In genomic region chr2:231926180-231926741, GRCh38 we compare ENCODE assay signal across 1 cellular context.
TF ChIP-seq lines count a peak whose summit lies in the region.

Gene NPPC, minus strand, starts transcription at chr2:231926396. Its CDS starts 147 bp downstream, at chr2:231926249.

TF ChIP-seq in HepG2, 621 proteins besides CTCF, POLR2A, EP300 and RAD21 (continued from another document and continues in another):
- TF ChIP-seq DZIP1 (CRISPR knock-in tag; IDR thresholded peaks at IDR 0.05) (no peak), MTF1 (CRISPR knock-in tag; IDR thresholded peaks at IDR 0.05) (no peak), DRAP1 (CRISPR knock-in tag; IDR thresholded peaks at IDR 0.05) (peak; percentile 62), CSRNP1 (CRISPR knock-in tag; IDR thresholded peaks at IDR 0.05) (peak; percentile 20; the same call in 1 of the 2 replicates), LBX2 (CRISPR knock-in tag; IDR thresholded peaks at IDR 0.05; ENCODE audit: borderline replicate concordance) (no peak), MAFK (conservative IDR thresholded peaks at IDR 0.05 in 1 of 2, IDR thresholded peaks at IDR 0.05 in 1 of 2; ENCODE audit: low read length in 2 of 2) (no peak), NFE2 (CRISPR knock-in tag; IDR thresholded peaks at IDR 0.05) (no peak), SP1 (IDR thresholded peaks at IDR 0.05) (no peak), SP1 (CRISPR knock-in tag; IDR thresholded peaks at IDR 0.05) (0 out of 2 replicates have a peak, but pooled peaks have one; percentile 3), DNMT1 (CRISPR knock-in tag; IDR thresholded peaks at IDR 0.05) (peak; percentile 85; the same call in 1 of the 2 replicates), ARNTL (CRISPR knock-in tag; IDR thresholded peaks at IDR 0.05) (no peak), TEF (CRISPR knock-in tag; IDR thresholded peaks at IDR 0.05) (no peak), ZNF329 (CRISPR knock-in tag; IDR thresholded peaks at IDR 0.05; ENCODE audit: low read depth) (no peak), HOXA9 (CRISPR knock-in tag; IDR thresholded peaks at IDR 0.05; ENCODE audit: borderline replicate concordance) (no peak), NCOA2 (CRISPR knock-in tag; IDR thresholded peaks at IDR 0.05) (no peak), HDAC2 (CRISPR knock-in tag; IDR thresholded peaks at IDR 0.05) (0 out of 2 replicates have a peak, but pooled peaks have one; percentile 6), ZNF563 (CRISPR knock-in tag; IDR thresholded peaks at IDR 0.05) (peak; percentile 80; the same call in 1 of the 2 replicates), PHF21A (CRISPR knock-in tag; IDR thresholded peaks at IDR 0.05) (no peak), RNF2 (conservative IDR thresholded peaks at IDR 0.05; ENCODE audit: low read depth) (0 out of 2 replicates have a peak, but pooled peaks have one; percentile 13), ELF1 (CRISPR knock-in tag; IDR thresholded peaks at IDR 0.05) (no peak), SMARCE1 (IDR thresholded peaks at IDR 0.05; ENCODE audit: borderline replicate concordance) (no peak), ZNF275 (CRISPR knock-in tag; IDR thresholded peaks at IDR 0.05; ENCODE audit: borderline replicate concordance) (no peak), PHF5A (CRISPR knock-in tag; IDR thresholded peaks at IDR 0.05; ENCODE audit: low read depth, unreplicated experiment) (no peak), MLLT10 (CRISPR knock-in tag; IDR thresholded peaks at IDR 0.05) (no peak), ZFP41 (CRISPR knock-in tag; IDR thresholded peaks at IDR 0.05; ENCODE audit: borderline replicate concordance) (no peak), DR1 (CRISPR knock-in tag; IDR thresholded peaks at IDR 0.05) (peak; percentile 66; the same call in 1 of the 2 replicates), ZNF124 (CRISPR knock-in tag; IDR thresholded peaks at IDR 0.05) (no peak), ZNF547 (CRISPR knock-in tag; IDR thresholded peaks at IDR 0.05) (peak; percentile 77; the same call in 1 of the 2 replicates), TEAD3 (CRISPR knock-in tag; optimal IDR thresholded peaks at IDR 0.05; ENCODE audit: borderline replicate concordance) (no peak), ZFP62 (CRISPR knock-in tag; IDR thresholded peaks at IDR 0.05) (no peak), NKX3-1 (CRISPR knock-in tag; IDR thresholded peaks at IDR 0.05) (no peak), GPN1 (CRISPR knock-in tag; IDR thresholded peaks at IDR 0.05; ENCODE audit: borderline replicate concordance) (no peak), ZNF235 (CRISPR knock-in tag; IDR thresholded peaks at IDR 0.05; ENCODE audit: borderline replicate concordance) (no peak; the same call in 1 of the 2 replicates), ZNF761 (CRISPR knock-in tag; conservative IDR thresholded peaks at IDR 0.05) (peak; percentile 66; the same call in 1 of the 2 replicates), TRAFD1 (CRISPR knock-in tag; IDR thresholded peaks at IDR 0.05; ENCODE audit: borderline replicate concordance) (no peak), TMF1 (CRISPR knock-in tag; IDR thresholded peaks at IDR 0.05; ENCODE audit: low read depth) (no peak), CCAR2 (optimal IDR thresholded peaks at IDR 0.05; ENCODE audit: low read depth, low read length) (no peak), ZNF589 (CRISPR knock-in tag; conservative IDR thresholded peaks at IDR 0.05) (no peak), ZFP37 (CRISPR knock-in tag; IDR thresholded peaks at IDR 0.05; ENCODE audit: borderline replicate concordance) (no peak), MED13 (CRISPR knock-in tag; IDR thresholded peaks at IDR 0.05) (no peak; the same call in 1 of the 2 replicates), SMAD9 (CRISPR knock-in tag; IDR thresholded peaks at IDR 0.05) (no peak), PTBP1 (IDR thresholded peaks at IDR 0.05; ENCODE audit: low read depth, low read length, poor library complexity, severe bottlenecking) (no peak), KIAA2018 (CRISPR knock-in tag; IDR thresholded peaks at IDR 0.05; ENCODE audit: borderline replicate concordance) (no peak), ATF7-NPFF (CRISPR knock-in tag; IDR thresholded peaks at IDR 0.05; ENCODE audit: low read depth) (no peak), MXD1 (CRISPR knock-in tag; IDR thresholded peaks at IDR 0.05) (no peak), ZNF331 (CRISPR knock-in tag; IDR thresholded peaks at IDR 0.05) (no peak), HOXD1 (CRISPR knock-in tag; IDR thresholded peaks at IDR 0.05) (0 out of 2 replicates have a peak, but pooled peaks have one; percentile 31), REL (CRISPR knock-in tag; conservative IDR thresholded peaks at IDR 0.05) (no peak), PAX8 (CRISPR knock-in tag; IDR thresholded peaks at IDR 0.05; ENCODE audit: borderline replicate concordance) (no peak), STAG1 (CRISPR knock-in tag; IDR thresholded peaks at IDR 0.05) (peak; percentile 76), ZNF777 (CRISPR knock-in tag; IDR thresholded peaks at IDR 0.05) (peak; percentile 71), NFRKB (IDR thresholded peaks at IDR 0.05) (no peak), SYNCRIP (IDR thresholded peaks at IDR 0.05; ENCODE audit: insufficient read depth, low read depth, low read length) (no peak), PRPF4 (IDR thresholded peaks at IDR 0.05; ENCODE audit: low read depth, low read length, poor library complexity, severe bottlenecking) (no peak), NFKBIZ (CRISPR knock-in tag; IDR thresholded peaks at IDR 0.05) (no peak), FOXK1 (CRISPR knock-in tag; IDR thresholded peaks at IDR 0.05; ENCODE audit: borderline replicate concordance, low read depth) (no peak)
